Comparison of ENCODE assay signal across 17 cellular contexts in genomic region chr7:46786995-46787394, GRCh38.
DNase-seq lines count a peak whose midpoint lies in the region; ATAC-seq and TF ChIP-seq lines count a peak whose summit lies in the region.
"Had no signal": no experiment of that assay in that cellular context is flagged by ENCODE, and none has a peak within 500 bp of the region (broad histone marks: within the 10 kb centered on the region; RNA-seq: fewer than 3 reads in every experiment).

No MANE protein-coding gene starts in this region.

- H3K9me3 ChIP-seq in PC-3 (ENCODE audit: low read length) (no peaks in the 10 kb centered on the region), neural progenitor cell (ENCODE audit: low read depth) (no peaks in the 10 kb centered on the region)
- H3K9me3 ChIP-seq: BE2C had no signal

- TF ChIP-seq CTCF in PC-3 (conservative IDR thresholded peaks at IDR 0.05; ENCODE audit: low read depth, low read length) (no peak), VCaP (conservative IDR thresholded peaks at IDR 0.05) (no peak), epithelial cell of esophagus (IDR thresholded peaks at IDR 0.05; ENCODE audit: insufficient read depth, low read depth, low read length, missing control alignments) (no peak), neural progenitor cell (IDR thresholded peaks at IDR 0.05) (no peak), glutamatergic neuron (IDR thresholded peaks at IDR 0.05; ENCODE audit: partially characterized antibody, unreplicated experiment) (no peak)

- H3K36me3 Mint-ChIP-seq in neural progenitor cell (no peaks in the 10 kb centered on the region), glutamatergic neuron (ENCODE audit: unreplicated experiment) (no peaks in the 10 kb centered on the region)
- H3K36me3 Mint-ChIP-seq in activated T-cell treated with anti-CD3 and anti-CD28 coated beads, Interleukin-2, amount 50 U/mL, for 24 hours (ENCODE audit: low read depth), result no peaks in the 10 kb centered on the region
- H3K36me3 Mint-ChIP-seq: CD4-positive, CD25-positive, alpha-beta regulatory T cell; CD8-positive, alpha-beta memory T cell had no signal

- intact Hi-C loops in PC-3 (cut with micrococcal nuclease), result loop anchor here (1.0 to 5.0 kb wide), 9 partner anchors 23 to 865 kb away; partner anchors contain the start of gene IGFBP3

- H3K27me3 ChIP-seq in PC-3 (ENCODE audit: low read length) (no peaks in the 10 kb centered on the region), neural progenitor cell (no peaks in the 10 kb centered on the region)
- H3K27me3 ChIP-seq: BE2C had no signal

- H4K20me1 ChIP-seq in PC-3 (ENCODE audit: low read length) (no peaks in the 10 kb centered on the region), neural progenitor cell (ENCODE audit: low read depth) (no peaks in the 10 kb centered on the region)

- POLR2A ChIA-PET in PC-3 (lab: Charles Lee; ENCODE audit: unreplicated experiment), result interaction anchor here (0.6 kb wide), 2 partner anchors 90 to 1467 kb away, joined by 4 to 10 read pairs; no protein-coding TSS in a partner anchor

- H3K36me3 ChIP-seq in PC-3 (ENCODE audit: low read depth, low read length) (no peaks in the 10 kb centered on the region), neural progenitor cell (no peaks in the 10 kb centered on the region)
- H3K36me3 ChIP-seq: BE2C had no signal

- H3K4me3 ChIP-seq in PC-3 (ENCODE audit: low read length) (peak overlapping the region; percentile 31; the same call in 1 of the 2 replicates), epithelial cell of esophagus (ENCODE audit: low read length) (no peak overlapping the region), neural progenitor cell (no peak overlapping the region)

- peak overlapping the region; percentile 96 for H3K27ac ChIP-seq in PC-3 (ENCODE audit: low read length)
- H3K27ac ChIP-seq in VCaP, result peak overlapping the region; percentile 57
- H3K27ac ChIP-seq in neural progenitor cell, result no peak overlapping the region

- BruUV-seq in PC-3 (replicated peaks; lab: Mats Ljungman, UMichigan), result no TSS peak

- H3K4me2 ChIP-seq in PC-3 (ENCODE audit: low read length), result peak overlapping the region; percentile 66
- no peak overlapping the region for H3K4me2 ChIP-seq in neural progenitor cell

- H3K9me3 Mint-ChIP-seq in neural progenitor cell (no peaks in the 10 kb centered on the region), glutamatergic neuron (ENCODE audit: unreplicated experiment) (peaks cover 3% of the 10 kb centered on the region)
- H3K9me3 Mint-ChIP-seq in activated T-cell treated with anti-CD3 and anti-CD28 coated beads, Interleukin-2, amount 50 U/mL, for 24 hours, result peaks cover 2% of the 10 kb centered on the region
- H3K9me3 Mint-ChIP-seq: HFFc6 had no signal

- peaks cover 6% of the 10 kb centered on the region for H3F3A ChIP-seq in PC-3 (ENCODE audit: low read length, unreplicated experiment)
- H3F3A ChIP-seq in neural progenitor cell (ENCODE audit: low read depth), result no peaks in the 10 kb centered on the region

- DNase-seq in PC-3 (peak; percentile 65), epithelial cell of esophagus (ENCODE audit: low read depth) (peak; percentile 43), neural progenitor cell (ENCODE audit: low spot score) (no peak), glutamatergic neuron (no peak)
- no peak for DNase-seq in effector CD4-positive, alpha-beta T cell
- DNase-seq in activated T-cell treated with anti-CD3 and anti-CD28 coated beads, Interleukin-2, amount 50 U/mL, for 24 hours, result no peak
- DNase-seq: ACHN; BE2C; C1 segment of cervical spinal cord; CD4-positive, CD25-positive, alpha-beta regulatory T cell; CD8-positive, alpha-beta memory T cell; COR-L47; GOT3; HFFc6 had no signal

- H3K4me1 Mint-ChIP-seq in neural progenitor cell (peaks cover 19% of the 10 kb centered on the region), glutamatergic neuron (ENCODE audit: low read depth, unreplicated experiment) (peaks cover 10% of the 10 kb centered on the region)
- no peaks in the 10 kb centered on the region for H3K4me1 Mint-ChIP-seq in activated T-cell treated with anti-CD3 and anti-CD28 coated beads, Interleukin-2, amount 50 U/mL, for 24 hours (ENCODE audit: low read depth)
- H3K4me1 Mint-ChIP-seq: CD4-positive, CD25-positive, alpha-beta regulatory T cell; CD8-positive, alpha-beta memory T cell had no signal

- H3K79me2 ChIP-seq in PC-3 (ENCODE audit: low read length) (no peaks in the 10 kb centered on the region), neural progenitor cell (ENCODE audit: low read depth) (no peaks in the 10 kb centered on the region)

- no peaks in the 10 kb centered on the region for H3K9me2 ChIP-seq in PC-3 (replicated peaks; ENCODE audit: low read length)

- H3K9ac ChIP-seq in PC-3 (ENCODE audit: low read length) (peak overlapping the region; percentile 76), neural progenitor cell (no peak overlapping the region)

- peak overlapping the region; percentile 16; the same call in 1 of the 2 replicates for H2AFZ ChIP-seq in PC-3 (ENCODE audit: low read length)
- peak overlapping the region; percentile 75 for H2AFZ ChIP-seq in neural progenitor cell (replicated peaks)

- H3K27ac Mint-ChIP-seq in neural progenitor cell, result peak overlapping the region; percentile 62
- H3K27ac Mint-ChIP-seq in glutamatergic neuron (ENCODE audit: unreplicated experiment), result no peak overlapping the region
- H3K27ac Mint-ChIP-seq in activated T-cell treated with anti-CD3 and anti-CD28 coated beads, Interleukin-2, amount 50 U/mL, for 24 hours, result no peak overlapping the region
- H3K27ac Mint-ChIP-seq: CD4-positive, CD25-positive, alpha-beta regulatory T cell; CD8-positive, alpha-beta memory T cell; HFFc6 had no signal

- CTCF ChIA-PET in PC-3 (lab: Charles Lee), result interaction anchor here (1.3 kb wide), 1 partner anchor 865 kb away, joined by 4 read pairs; no protein-coding TSS in a partner anchor

- no peak overlapping the region for H3K4me3 Mint-ChIP-seq in neural progenitor cell
- H3K4me3 Mint-ChIP-seq in glutamatergic neuron (ENCODE audit: unreplicated experiment), result no peak overlapping the region
- H3K4me3 Mint-ChIP-seq in activated T-cell treated with anti-CD3 and anti-CD28 coated beads, Interleukin-2, amount 50 U/mL, for 24 hours, result no peak overlapping the region
- H3K4me3 Mint-ChIP-seq: CD4-positive, CD25-positive, alpha-beta regulatory T cell; CD8-positive, alpha-beta memory T cell; HFFc6 had no signal

- ATAC-seq in PC-3 (no peak), HG02610 (IDR thresholded peaks at IDR 0.05; ENCODE audit: unreplicated experiment) (no peak)
- ATAC-seq: HCT116 had no signal

- H3K4me1 ChIP-seq in PC-3 (ENCODE audit: insufficient read depth, low read length) (peaks cover 38% of the 10 kb centered on the region), neural progenitor cell (no peaks in the 10 kb centered on the region)
- H3K4me1 ChIP-seq: BE2C had no signal

- no peaks in the 10 kb centered on the region for H3K27me3 Mint-ChIP-seq in neural progenitor cell (ENCODE audit: insufficient read depth, low read depth)
- H3K27me3 Mint-ChIP-seq in glutamatergic neuron (ENCODE audit: unreplicated experiment), result no peaks in the 10 kb centered on the region
- no peaks in the 10 kb centered on the region for H3K27me3 Mint-ChIP-seq in activated T-cell treated with anti-CD3 and anti-CD28 coated beads, Interleukin-2, amount 50 U/mL, for 24 hours
- H3K27me3 Mint-ChIP-seq: CD4-positive, CD25-positive, alpha-beta regulatory T cell had no signal

Comparison
In these comparisons a context has a peak if more than half of its experiments do, and no peak if none do; other contexts are left out.
1. DNase-seq: peak in PC-3 (single experiment) and epithelial cell of esophagus (single experiment); none in neural progenitor cell (single experiment), glutamatergic neuron (single experiment), effector CD4-positive, alpha-beta T cell (single experiment) and activated T-cell treated with anti-CD3 and anti-CD28 coated beads, Interleukin-2, amount 50 U/mL, for 24 hours (single experiment).